In the genomic region with DNA sequence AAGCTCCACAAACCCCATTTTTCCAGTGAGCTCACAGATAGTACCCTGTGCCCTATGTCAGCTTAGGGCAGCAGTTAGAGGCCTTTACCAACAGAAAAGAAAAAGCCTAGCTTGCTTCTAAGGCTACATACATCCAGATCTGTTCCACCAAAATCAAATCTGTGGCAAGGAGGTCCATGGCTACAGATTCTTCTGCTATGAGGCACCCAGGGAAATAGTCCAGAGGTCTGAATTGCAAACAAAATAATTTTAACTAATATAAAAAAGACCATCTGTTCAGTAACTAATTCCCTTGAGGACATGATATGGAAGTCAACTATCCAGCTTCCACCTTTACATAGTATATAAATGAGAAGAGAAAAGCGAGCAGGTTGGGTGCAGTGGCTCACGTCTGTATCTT, we compare ENCODE assay signal across 12 cellular contexts.
DNase-seq lines count a peak whose midpoint lies in the region; ATAC-seq and TF ChIP-seq lines count a peak whose summit lies in the region.
"Had no signal": no experiment of that assay in that cellular context is flagged by ENCODE, and none has a peak within 500 bp of the region (broad histone marks: within the 10 kb centered on the region; RNA-seq: fewer than 3 reads in every experiment).

No MANE protein-coding gene starts in this region.

- H3K27ac Mint-ChIP-seq in stimulated activated effector memory CD8-positive, alpha-beta T cell treated with anti-CD3 and anti-CD28 coated beads, Interleukin-12 subunit alpha, Interleukin-12 subunit beta, amount 100 ng/mL, for 72 hours: no peak overlapping the region
- H3K27ac Mint-ChIP-seq in mesothelial cell of epicardium: no peak overlapping the region
- no peak overlapping the region for H3K27ac Mint-ChIP-seq in activated CD8-positive, alpha-beta T cell treated with anti-CD3 and anti-CD28 coated beads, Interleukin-2, amount 10 ng/mL, durations not matched to agents 7 days and 5 days
- H3K27ac Mint-ChIP-seq: activated naive CD4-positive, alpha-beta T cell treated with anti-CD3 and anti-CD28 coated beads, Interleukin-2, amount 10 ng/mL, durations not matched to agents 7 days and 5 days; WTC11 had no signal

- H3K4me1 Mint-ChIP-seq in stimulated activated effector memory CD8-positive, alpha-beta T cell treated with anti-CD3 and anti-CD28 coated beads, Interleukin-12 subunit alpha, Interleukin-12 subunit beta, amount 100 ng/mL, for 72 hours: peaks cover 57% of the 10 kb centered on the region
- H3K4me1 Mint-ChIP-seq in mesothelial cell of epicardium: peaks cover 27% of the 10 kb centered on the region
- H3K4me1 Mint-ChIP-seq in activated CD8-positive, alpha-beta T cell treated with anti-CD3 and anti-CD28 coated beads, Interleukin-2, amount 10 ng/mL, durations not matched to agents 7 days and 5 days (ENCODE audit: low read depth): peaks cover under 1% of the 10 kb centered on the region

- DNase-seq in GM23248 (peak; percentile 53), PC-9 (no peak), fibroblast of the aortic adventitia (ENCODE audit: low read depth) (peak; percentile 62), stomach (no peak), mesothelial cell of epicardium (ENCODE audit: low spot score in 2 of 2, unreplicated experiment in 2 of 2) (no peak)
- no peak for DNase-seq in stimulated activated effector memory CD8-positive, alpha-beta T cell treated with anti-CD3 and anti-CD28 coated beads, Interleukin-12 subunit alpha, Interleukin-12 subunit beta, amount 100 ng/mL, for 72 hours (ENCODE audit: low spot score in 2 of 2)
- DNase-seq in activated CD8-positive, alpha-beta T cell treated with anti-CD3 and anti-CD28 coated beads, Interleukin-2, amount 10 ng/mL, durations not matched to agents 7 days and 5 days: no peak
- DNase-seq: activated naive CD4-positive, alpha-beta T cell treated with anti-CD3 and anti-CD28 coated beads, Interleukin-2, amount 10 ng/mL, durations not matched to agents 7 days and 5 days had no signal

- H3K79me2 ChIP-seq in GM23248 (ENCODE audit: insufficient read depth) (peaks cover 15% of the 10 kb centered on the region; the same call in 1 of the 2 replicates), PC-9 (ENCODE audit: low read depth) (peaks cover 46% of the 10 kb centered on the region)

- intact Hi-C loops in PC-9 (cut with micrococcal nuclease; ENCODE audit: unreplicated experiment) (loop anchor here (1.0 to 2.0 kb wide), 3 partner anchors 14 to 100 kb away; no protein-coding TSS in a partner anchor), stomach (cut with DNase I; ENCODE audit: low total_unique reads) (no loop called here)

- TF ChIP-seq CTCF in PC-9 (conservative IDR thresholded peaks at IDR 0.05): no peak
- no peak for TF ChIP-seq CTCF in fibroblast of the aortic adventitia (IDR thresholded peaks at IDR 0.05; ENCODE audit: insufficient read depth, low read length)
- no peak for TF ChIP-seq CTCF in stomach (IDR thresholded peaks at IDR 0.05)
- no peak for TF ChIP-seq CTCF in mesothelial cell of epicardium (IDR thresholded peaks at IDR 0.05; ENCODE audit: unreplicated experiment)

- TSS peak; percentile 39 for BruUV-seq in PC-9 (replicated peaks; lab: Mats Ljungman, UMichigan)

- H4K20me1 ChIP-seq in GM23248 (ENCODE audit: insufficient read depth) (no peaks in the 10 kb centered on the region), PC-9 (ENCODE audit: insufficient read depth) (no peaks in the 10 kb centered on the region)

- peak overlapping the region; percentile 54 for H3K4me2 ChIP-seq in GM23248 (ENCODE audit: unreplicated experiment)
- H3K4me2 ChIP-seq in PC-9: peak overlapping the region; percentile 49

- peaks cover 34% of the 10 kb centered on the region for H3F3A ChIP-seq in GM23248 (ENCODE audit: insufficient read depth)
- H3F3A ChIP-seq in PC-9 (ENCODE audit: insufficient read depth, low read depth): peaks cover 57% of the 10 kb centered on the region

- in situ Hi-C loops in GM23248 (cut with MboI): no loop called here

- H2AFZ ChIP-seq in GM23248: no peak overlapping the region
- no peak overlapping the region for H2AFZ ChIP-seq in PC-9

- no peak for TF ChIP-seq EP300 in stomach (IDR thresholded peaks at IDR 0.05)

- no peak overlapping the region for H3K4me3 ChIP-seq in GM23248
- H3K4me3 ChIP-seq in PC-9: no peak overlapping the region
- H3K4me3 ChIP-seq in fibroblast of the aortic adventitia (ENCODE audit: low read depth, low read length): no peak overlapping the region
- no peak overlapping the region for H3K4me3 ChIP-seq in stomach
- H3K4me3 ChIP-seq: BLaER1, tibial nerve had no signal

- H3K9me3 ChIP-seq in GM23248 (ENCODE audit: low read depth) (no peaks in the 10 kb centered on the region), PC-9 (ENCODE audit: insufficient read depth, low read depth) (no peaks in the 10 kb centered on the region), stomach (no peaks in the 10 kb centered on the region)
- H3K9me3 ChIP-seq: BLaER1, tibial nerve had no signal

- H3K9me2 ChIP-seq in GM23248 (ENCODE audit: insufficient read depth) (no peaks in the 10 kb centered on the region), PC-9 (ENCODE audit: insufficient read depth) (no peaks in the 10 kb centered on the region)

- no peaks in the 10 kb centered on the region for H3K36me3 Mint-ChIP-seq in stimulated activated effector memory CD8-positive, alpha-beta T cell treated with anti-CD3 and anti-CD28 coated beads, Interleukin-12 subunit alpha, Interleukin-12 subunit beta, amount 100 ng/mL, for 72 hours
- H3K36me3 Mint-ChIP-seq in mesothelial cell of epicardium: no peaks in the 10 kb centered on the region
- no peaks in the 10 kb centered on the region for H3K36me3 Mint-ChIP-seq in activated CD8-positive, alpha-beta T cell treated with anti-CD3 and anti-CD28 coated beads, Interleukin-2, amount 10 ng/mL, durations not matched to agents 7 days and 5 days (ENCODE audit: low read depth)
- H3K36me3 Mint-ChIP-seq: activated naive CD4-positive, alpha-beta T cell treated with anti-CD3 and anti-CD28 coated beads, Interleukin-2, amount 10 ng/mL, durations not matched to agents 7 days and 5 days; WTC11 had no signal

- ATAC-seq in stimulated activated effector memory CD8-positive, alpha-beta T cell treated with anti-CD3 and anti-CD28 coated beads, Interleukin-12 subunit alpha, Interleukin-12 subunit beta, amount 100 ng/mL, for 72 hours: no peak
- no peak for ATAC-seq in activated CD8-positive, alpha-beta T cell treated with anti-CD3 and anti-CD28 coated beads, Interleukin-2, amount 10 ng/mL, durations not matched to agents 7 days and 5 days
- no peak for ATAC-seq in HG03521 (IDR thresholded peaks at IDR 0.05; ENCODE audit: unreplicated experiment)

- H3K9me3 Mint-ChIP-seq in stimulated activated effector memory CD8-positive, alpha-beta T cell treated with anti-CD3 and anti-CD28 coated beads, Interleukin-12 subunit alpha, Interleukin-12 subunit beta, amount 100 ng/mL, for 72 hours: no peaks in the 10 kb centered on the region
- no peaks in the 10 kb centered on the region for H3K9me3 Mint-ChIP-seq in mesothelial cell of epicardium
- H3K9me3 Mint-ChIP-seq in activated CD8-positive, alpha-beta T cell treated with anti-CD3 and anti-CD28 coated beads, Interleukin-2, amount 10 ng/mL, durations not matched to agents 7 days and 5 days (ENCODE audit: insufficient read depth): no peaks in the 10 kb centered on the region
- H3K9me3 Mint-ChIP-seq: activated naive CD4-positive, alpha-beta T cell treated with anti-CD3 and anti-CD28 coated beads, Interleukin-2, amount 10 ng/mL, durations not matched to agents 7 days and 5 days; WTC11 had no signal

- H3K36me3 ChIP-seq in GM23248 (ENCODE audit: low read depth) (no peaks in the 10 kb centered on the region), PC-9 (ENCODE audit: low read depth) (no peaks in the 10 kb centered on the region), stomach (no peaks in the 10 kb centered on the region)
- H3K36me3 ChIP-seq: tibial nerve had no signal

- peak overlapping the region; percentile 23; the same call in 1 of the 2 replicates for H3K9ac ChIP-seq in GM23248
- H3K9ac ChIP-seq: BLaER1 had no signal

- H3K4me1 ChIP-seq in GM23248 (ENCODE audit: insufficient read depth): peaks cover 41% of the 10 kb centered on the region
- H3K4me1 ChIP-seq in PC-9 (replicated peaks; ENCODE audit: insufficient read depth): peaks cover 90% of the 10 kb centered on the region
- peaks cover 22 to 66% (median 48%) of the 10 kb centered on the region in 4 donors for H3K4me1 ChIP-seq in stomach

- WGBS in GM23248 (ENCODE audit: low coverage in 1 of 2, low lambda C conversion rate in 2 of 2, missing lambda C conversion rate in 2 of 2), 2 experiments: 70 to 73% methylated on average over 2 of the region's 2 CpGs
- WGBS in stomach, 5 donors: 86 to 98% (median 97%) methylated on average over 2 of the region's 2 CpGs

- CTCF ChIA-PET in PC-9 (lab: Charles Lee): interaction anchor here (0.6 kb wide), 1 partner anchor 541 kb away, joined by 4 read pairs; no protein-coding TSS in a partner anchor
- CTCF ChIA-PET in activated CD8-positive, alpha-beta T cell treated with anti-CD3 and anti-CD28 coated beads, Interleukin-2, amount 10 ng/mL, durations not matched to agents 7 days and 5 days (lab: Charles Lee): interaction anchor here (1.5 kb wide), 1 partner anchor 252 kb away, joined by 4 read pairs; no protein-coding TSS in a partner anchor

- no peak for TF ChIP-seq POLR2A in stomach (IDR thresholded peaks at IDR 0.05)

- no peaks in the 10 kb centered on the region for H3K27me3 ChIP-seq in GM23248 (replicated peaks; ENCODE audit: insufficient read depth)
- no peaks in the 10 kb centered on the region for H3K27me3 ChIP-seq in PC-9 (ENCODE audit: insufficient read depth, low read depth)
- no peaks in the 10 kb centered on the region for H3K27me3 ChIP-seq in stomach
- H3K27me3 ChIP-seq: BLaER1, tibial nerve had no signal

- POLR2A ChIA-PET in PC-9 (lab: Charles Lee; ENCODE audit: unreplicated experiment): interaction anchor here (0.6 to 0.7 kb wide), 2 partner anchors 13 to 39 kb away, joined by 3 to 4 read pairs; no protein-coding TSS in a partner anchor
- POLR2A ChIA-PET in activated CD8-positive, alpha-beta T cell treated with anti-CD3 and anti-CD28 coated beads, Interleukin-2, amount 10 ng/mL, durations not matched to agents 7 days and 5 days (lab: Charles Lee): no interaction called here

- H3K27me3 Mint-ChIP-seq in mesothelial cell of epicardium (ENCODE audit: low read depth): peaks cover 4% of the 10 kb centered on the region
- no peaks in the 10 kb centered on the region for H3K27me3 Mint-ChIP-seq in activated CD8-positive, alpha-beta T cell treated with anti-CD3 and anti-CD28 coated beads, Interleukin-2, amount 10 ng/mL, durations not matched to agents 7 days and 5 days (ENCODE audit: low read depth)
- H3K27me3 Mint-ChIP-seq: activated naive CD4-positive, alpha-beta T cell treated with anti-CD3 and anti-CD28 coated beads, Interleukin-2, amount 10 ng/mL, durations not matched to agents 7 days and 5 days had no signal

- H3K4me3 Mint-ChIP-seq in stimulated activated effector memory CD8-positive, alpha-beta T cell treated with anti-CD3 and anti-CD28 coated beads, Interleukin-12 subunit alpha, Interleukin-12 subunit beta, amount 100 ng/mL, for 72 hours: no peak overlapping the region
- H3K4me3 Mint-ChIP-seq in mesothelial cell of epicardium: no peak overlapping the region
- H3K4me3 Mint-ChIP-seq in activated CD8-positive, alpha-beta T cell treated with anti-CD3 and anti-CD28 coated beads, Interleukin-2, amount 10 ng/mL, durations not matched to agents 7 days and 5 days: no peak overlapping the region
- H3K4me3 Mint-ChIP-seq: activated naive CD4-positive, alpha-beta T cell treated with anti-CD3 and anti-CD28 coated beads, Interleukin-2, amount 10 ng/mL, durations not matched to agents 7 days and 5 days; WTC11 had no signal

- H3K27ac ChIP-seq in GM23248: peak overlapping the region; percentile 85
- H3K27ac ChIP-seq in PC-9: peak overlapping the region; percentile 98
- H3K27ac ChIP-seq in stomach: peak overlapping the region in 4 of 5 donors; percentile 59 to 81 (median 78)
- H3K27ac ChIP-seq: BLaER1 had no signal

Comparison
In these comparisons a context has a peak if more than half of its experiments do, and no peak if none do; other contexts are left out.
1. DNase-seq: peak in GM23248 (single experiment) and fibroblast of the aortic adventitia (single experiment); none in PC-9 (0 of 2), stomach (single experiment), stimulated activated effector memory CD8-positive, alpha-beta T cell treated with anti-CD3 and anti-CD28 coated beads, Interleukin-12 subunit alpha, Interleukin-12 subunit beta, amount 100 ng/mL, for 72 hours (0 of 2), mesothelial cell of epicardium (0 of 2) and activated CD8-positive, alpha-beta T cell treated with anti-CD3 and anti-CD28 coated beads, Interleukin-2, amount 10 ng/mL, durations not matched to agents 7 days and 5 days (single experiment).
2. Peak in every context shown above with its lines, with median percentiles within 50 percentile points of each other: H3K27ac ChIP-seq.